In the genomic region with DNA sequence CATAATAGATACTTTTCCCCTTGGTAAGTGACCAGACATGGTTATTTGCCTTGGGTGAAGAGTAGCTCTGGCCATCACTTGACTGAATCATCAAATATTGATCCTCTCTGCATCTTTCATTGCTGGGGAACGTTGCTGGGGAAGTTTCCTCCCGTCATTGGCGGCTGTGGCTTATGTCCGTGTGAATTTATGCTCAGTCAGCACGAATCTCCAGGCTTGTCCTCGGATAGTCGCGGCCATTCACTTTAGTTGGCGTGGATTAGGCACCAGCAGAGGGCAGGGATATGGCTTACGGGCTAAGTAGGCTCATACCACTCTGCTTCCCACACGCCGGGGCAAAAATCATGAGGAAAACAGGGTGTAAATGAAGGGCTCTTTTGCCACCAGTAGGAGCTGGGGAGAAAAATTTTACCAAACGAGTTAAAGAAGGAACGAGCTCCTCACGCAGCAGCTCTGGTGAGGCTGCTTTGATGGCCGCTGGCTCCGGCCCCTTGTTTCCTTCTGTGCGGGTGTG, we compare ENCODE assay signal across 1 cellular context.
TF ChIP-seq lines count a peak whose summit lies in the region.

No MANE protein-coding gene starts in this region.

TF ChIP-seq in GM23338, 12 proteins besides CTCF, POLR2A, EP300 and RAD21 (continued from another document):
- no peak for TF ChIP-seq REST (IDR thresholded peaks at IDR 0.05; ENCODE audit: unreplicated experiment)
- TF ChIP-seq CREB1 (CRISPR knock-in tag; IDR thresholded peaks at IDR 0.05; ENCODE audit: low read depth), result no peak
- no peak for TF ChIP-seq ZNF331 (CRISPR knock-in tag; IDR thresholded peaks at IDR 0.05; ENCODE audit: low read depth)
- no peak for TF ChIP-seq EZH2phosphoT487 (IDR thresholded peaks at IDR 0.05; ENCODE audit: unreplicated experiment)
- TF ChIP-seq, protein P1, sequence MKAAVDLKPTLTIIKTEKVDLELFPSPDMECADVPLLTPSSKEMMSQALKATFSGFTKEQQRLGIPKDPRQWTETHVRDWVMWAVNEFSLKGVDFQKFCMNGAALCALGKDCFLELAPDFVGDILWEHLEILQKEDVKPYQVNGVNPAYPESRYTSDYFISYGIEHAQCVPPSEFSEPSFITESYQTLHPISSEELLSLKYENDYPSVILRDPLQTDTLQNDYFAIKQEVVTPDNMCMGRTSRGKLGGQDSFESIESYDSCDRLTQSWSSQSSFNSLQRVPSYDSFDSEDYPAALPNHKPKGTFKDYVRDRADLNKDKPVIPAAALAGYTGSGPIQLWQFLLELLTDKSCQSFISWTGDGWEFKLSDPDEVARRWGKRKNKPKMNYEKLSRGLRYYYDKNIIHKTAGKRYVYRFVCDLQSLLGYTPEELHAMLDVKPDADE (IDR thresholded peaks at IDR 0.05), result no peak
- no peak for TF ChIP-seq ZNF462 (CRISPR knock-in tag; IDR thresholded peaks at IDR 0.05)
- no peak for TF ChIP-seq ZNF114 (CRISPR knock-in tag; IDR thresholded peaks at IDR 0.05)
- no peak for TF ChIP-seq JUNB (IDR thresholded peaks at IDR 0.05; ENCODE audit: unreplicated experiment)
